In the genomic region with DNA sequence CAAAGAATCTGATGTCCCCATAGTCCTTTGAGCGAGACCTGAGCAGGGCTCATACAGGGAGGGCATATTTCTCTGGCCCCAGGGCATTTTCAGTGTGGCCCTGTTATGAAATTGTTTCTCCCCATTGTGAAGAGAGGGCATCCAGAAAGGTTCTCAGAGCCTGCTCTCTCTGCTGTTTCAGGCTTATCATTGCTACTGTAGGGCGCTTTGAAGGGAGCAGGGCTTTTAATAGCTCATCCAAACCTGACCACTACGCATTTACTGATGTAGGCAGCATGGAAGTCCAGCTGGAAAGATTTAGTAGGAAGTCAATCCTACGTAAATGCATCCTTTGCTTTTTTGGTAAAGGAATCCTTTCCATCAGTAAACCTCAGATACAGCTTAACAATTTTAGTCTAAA, we compare ENCODE assay signal across 22 cellular contexts.
DNase-seq lines count a peak whose midpoint lies in the region; ATAC-seq, FAIRE-seq and TF ChIP-seq lines count a peak whose summit lies in the region.
"Had no signal": no experiment of that assay in that cellular context is flagged by ENCODE, and none has a peak within 500 bp of the region (broad histone marks: within the 10 kb centered on the region; RNA-seq: fewer than 3 reads in every experiment).

No MANE protein-coding gene starts in this region.

- H3K27me3 ChIP-seq in heart left ventricle (no peaks in the 10 kb centered on the region), right cardiac atrium (ENCODE audit: control insufficient read depth, insufficient read depth) (no peaks in the 10 kb centered on the region), dorsolateral prefrontal cortex (no peaks in the 10 kb centered on the region)

- intact Hi-C loops in heart left ventricle (cut with DNase I) = loop anchor here in 1 of 10 donors (5.0 to 10.0 kb wide), 2 partner anchors 38 to 440 kb away; no protein-coding TSS in a partner anchor
- intact Hi-C loops in right cardiac atrium (cut with DNase I) = no loop called here
- intact Hi-C loops in dorsolateral prefrontal cortex (cut with DNase I) = no loop called here

- H3K36me3 ChIP-seq in heart left ventricle = peaks cover 0 to 99% (median 86%) of the 10 kb centered on the region in 9 donors

- H3K4me1 ChIP-seq in heart left ventricle (peaks cover 0 to 20% (median 12%) of the 10 kb centered on the region in 12 donors), right cardiac atrium (ENCODE audit: control insufficient read depth, insufficient read depth, low read length) (peaks cover 7% of the 10 kb centered on the region)
- H3K4me1 ChIP-seq: A549 had no signal

- H3K27ac ChIP-seq in heart left ventricle (peak overlapping the region in 4 of 12 donors; percentile 6 to 55 (median 33)), right cardiac atrium (ENCODE audit: low read length) (no peak overlapping the region), angular gyrus (ENCODE audit: low read depth, low read length) (peak overlapping the region; percentile 63), dorsolateral prefrontal cortex (peak overlapping the region in 47 of 59 donors; percentile 0 to 84 (median 56))
- H3K27ac ChIP-seq: A549 had no signal

- DNase-seq in heart left ventricle (no peak), right cardiac atrium (no peak), GM18507 (ENCODE audit: extremely low spot score, insufficient read length, low read depth) (no peak), dorsolateral prefrontal cortex (no peak), ACHN (no peak), NCI-H2171 treated with DMSO at 0.1 percent for 48 hours (lab: John Stamatoyannopoulos, UW) (no peak)
- DNase-seq: 8988T; C1 segment of cervical spinal cord; Calu3; CD4-positive, alpha-beta memory T cell; COR-L47; DMS53; DMS79 treated with DMSO at 0.1 percent for 48 hours; GF-D8; H9 had no signal

- in situ Hi-C loops in ACHN (cut with HindIII; ENCODE audit: low pct_ligation_motif_present, low pct_unique_long_range_greater_than_20kb, low sequenced_read_pairs) = no loop called here

- TF ChIP-seq CTCF in heart left ventricle (IDR thresholded peaks at IDR 0.05) = no peak
- no peak for TF ChIP-seq CTCF in dorsolateral prefrontal cortex (IDR thresholded peaks at IDR 0.05 in 54 of 56, conservative IDR thresholded peaks at IDR 0.05 in 2 of 56; ENCODE audit: low read depth in 1 of 56, partially characterized antibody in 56 of 56)

- ATAC-seq in heart left ventricle (peak in 3 of 4 donors; percentile 51 to 77 (median 62)), right cardiac atrium (no peak), GM21786 (IDR thresholded peaks at IDR 0.05; ENCODE audit: unreplicated experiment) (no peak)
- ATAC-seq: A549, GM23338, HCT116 had no signal

- no peak for TF ChIP-seq POLR2A in heart left ventricle (IDR thresholded peaks at IDR 0.05)

- FAIRE-seq in GM18507 (lab: Jason Lieb, UNC) = peak; percentile 5
- FAIRE-seq: A549, GM12892, GM19239 had no signal

- 69 to 81% (median 72%) methylated on average over 4 of the region's 4 CpGs for WGBS in heart left ventricle, 4 donors
- 81% methylated on average over 4 of the region's 4 CpGs for WGBS in right cardiac atrium

- H3K4me3 ChIP-seq in heart left ventricle = no peak overlapping the region
- no peak overlapping the region for H3K4me3 ChIP-seq in right cardiac atrium (ENCODE audit: low read length)
- H3K4me3 ChIP-seq in dorsolateral prefrontal cortex = no peak overlapping the region
- H3K4me3 ChIP-seq: A549, GM23338 had no signal

- H3K9me3 ChIP-seq in heart left ventricle (no peaks in the 10 kb centered on the region), right cardiac atrium (ENCODE audit: control insufficient read depth, low read length) (no peaks in the 10 kb centered on the region)
- H3K9me3 ChIP-seq: A549 had no signal

Comparison
In these comparisons a context has a peak if more than half of its experiments do, and no peak if none do; other contexts are left out.
1. ATAC-seq: peak in heart left ventricle (3 of 4); none in right cardiac atrium (0 of 2) and GM21786 (single experiment).